Comparison of ENCODE assay signal across 21 cellular contexts in genomic region chr14:105069554-105069886, GRCh38. TPM values are rescaled to one million over a fixed set of nuclear protein-coding genes. Genes with fewer than 3 reads are reported as not detected.
A peak's percentile ranks its signal among the peaks of the same experiment; 100 is the strongest.
DNase-seq lines count a peak whose midpoint lies in the region; ATAC-seq and TF ChIP-seq lines count a peak whose summit lies in the region.
"Had no signal": no experiment of that assay in that cellular context is flagged by ENCODE, and none has a peak within 500 bp of the region (broad histone marks: within the 10 kb centered on the region; RNA-seq: fewer than 3 reads in every experiment).

No MANE protein-coding gene starts in this region.

- H3K4me1 ChIP-seq in BLaER1 = peaks cover 97% of the 10 kb centered on the region
- peaks cover 36% of the 10 kb centered on the region for H3K4me1 ChIP-seq in lower lobe of right lung
- peaks cover 11% of the 10 kb centered on the region for H3K4me1 ChIP-seq in GM23248 (ENCODE audit: insufficient read depth)
- H3K4me1 ChIP-seq: BE2C had no signal

- ATAC-seq in CD4-positive, alpha-beta T cell (ENCODE audit: poor library complexity) = no peak
- ATAC-seq in T-helper 17 cell = no peak
- ATAC-seq in lower lobe of right lung = no peak
- ATAC-seq in HG03196 (IDR thresholded peaks at IDR 0.05; ENCODE audit: unreplicated experiment) = no peak
- ATAC-seq: gastroesophageal sphincter, GM23338, SK-N-SH treated with all-trans-retinoic acid at 6 μM for 48 hours had no signal

- H3K27me3 ChIP-seq in BLaER1 = no peaks in the 10 kb centered on the region
- H3K27me3 ChIP-seq in CD4-positive, alpha-beta T cell (ENCODE audit: control insufficient read depth, insufficient read depth, low read length) = no peaks in the 10 kb centered on the region
- H3K27me3 ChIP-seq in lower lobe of right lung (ENCODE audit: low read depth) = no peaks in the 10 kb centered on the region
- H3K27me3 ChIP-seq in GM23248 (replicated peaks; ENCODE audit: insufficient read depth) = no peaks in the 10 kb centered on the region; the same call in 1 of the 2 replicates
- H3K27me3 ChIP-seq: BE2C, right atrium auricular region, thyroid gland had no signal

- H3K4me2 ChIP-seq in BLaER1 (peak overlapping the region; percentile 95), GM23248 (ENCODE audit: unreplicated experiment) (no peak overlapping the region)
- H3K4me2 ChIP-seq: GM23338 had no signal

- peak overlapping the region; percentile 48 for H3K4me3 Mint-ChIP-seq in CD4-positive, alpha-beta T cell
- peak overlapping the region; percentile 53 for H3K4me3 Mint-ChIP-seq in T-helper 17 cell
- H3K4me3 Mint-ChIP-seq: GM23338, nephron progenitor cell had no signal

- intact Hi-C loops in CD4-positive, alpha-beta T cell (cut with DNase I, micrococcal nuclease) = loop anchor here in 1 of 2 experiments (5.0 kb wide), 1 partner anchor 423 kb away; the partner anchor contains the start of gene TEDC1
- intact Hi-C loops in lower lobe of right lung (cut with DNase I) = no loop called here

- no peaks in the 10 kb centered on the region for H3K36me3 ChIP-seq in BLaER1
- no peaks in the 10 kb centered on the region for H3K36me3 ChIP-seq in lower lobe of right lung
- no peaks in the 10 kb centered on the region for H3K36me3 ChIP-seq in GM23248 (ENCODE audit: low read depth)
- H3K36me3 ChIP-seq: BE2C, gastroesophageal sphincter, right atrium auricular region, thyroid gland had no signal

- CTCF ChIA-PET in CD4-positive, alpha-beta T cell (lab: Charles Lee) = interaction anchor here (1.8 kb wide), 1 partner anchor 17 kb away, joined by 9 read pairs; no protein-coding TSS in a partner anchor

- H3K4me1 Mint-ChIP-seq in CD4-positive, alpha-beta T cell (ENCODE audit: low read depth) = peaks cover 52% of the 10 kb centered on the region
- H3K4me1 Mint-ChIP-seq in T-helper 17 cell = peaks cover 40% of the 10 kb centered on the region

- in situ Hi-C loops in GM23248 (cut with MboI) = no loop called here

- POLR2A ChIA-PET in CD4-positive, alpha-beta T cell (lab: Charles Lee) = no interaction called here

- H3K9me2 ChIP-seq in GM23248 (ENCODE audit: insufficient read depth) = no peaks in the 10 kb centered on the region

- H3K27ac ChIP-seq in BLaER1 (peak overlapping the region; percentile 60; the same call in 1 of the 2 replicates), lower lobe of right lung (peak overlapping the region; percentile 58), GM23248 (no peak overlapping the region)
- H3K27ac ChIP-seq in CD4-positive, alpha-beta T cell (ENCODE audit: low read depth, low read length) = peak overlapping the region; percentile 22
- H3K27ac ChIP-seq: epithelial cell of prostate had no signal

- H3F3A ChIP-seq in GM23248 (ENCODE audit: insufficient read depth) = no peaks in the 10 kb centered on the region

- WGBS in GM23248 (ENCODE audit: low coverage in 1 of 2, low lambda C conversion rate in 2 of 2, missing lambda C conversion rate in 2 of 2), 2 experiments = 87 to 89% methylated on average over 9 to 10 of the region's 10 CpGs

- no peak overlapping the region for H2AFZ ChIP-seq in GM23248
- H2AFZ ChIP-seq: GM23338 had no signal

- H3K4me3 ChIP-seq in BLaER1 (no peak overlapping the region), lower lobe of right lung (no peak overlapping the region), GM23248 (no peak overlapping the region)
- H3K4me3 ChIP-seq: coronary artery, gastroesophageal sphincter, GM23338, right atrium auricular region, thyroid gland had no signal

- H3K9ac ChIP-seq in BLaER1 = peak overlapping the region; percentile 38; the same call in 1 of the 2 replicates
- no peak overlapping the region for H3K9ac ChIP-seq in GM23248

- DNase-seq in CD4-positive, alpha-beta T cell = no peak
- no peak for DNase-seq in T-helper 17 cell
- DNase-seq in lower lobe of right lung = no peak
- no peak for DNase-seq in GM19238 (ENCODE audit: insufficient read length, low spot score)
- no peak for DNase-seq in GM23248
- DNase-seq in NCI-H1694 treated with DMSO at 0.1 percent for 48 hours (lab: John Stamatoyannopoulos, UW) = no peak
- DNase-seq: BE2C, DMS53, NCI-H187, NCI-H524 treated with DMSO at 0.1 percent for 48 hours, nephron progenitor cell, thyroid gland had no signal

- no peak for TF ChIP-seq CTCF in CD4-positive, alpha-beta T cell (IDR thresholded peaks at IDR 0.05)
- TF ChIP-seq CTCF in lower lobe of right lung (IDR thresholded peaks at IDR 0.05) = no peak

- H3K79me2 ChIP-seq in GM23248 (ENCODE audit: insufficient read depth) = no peaks in the 10 kb centered on the region

- H3K27me3 Mint-ChIP-seq in CD4-positive, alpha-beta T cell = no peaks in the 10 kb centered on the region
- no peaks in the 10 kb centered on the region for H3K27me3 Mint-ChIP-seq in T-helper 17 cell

- H4K20me1 ChIP-seq in BLaER1 (no peaks in the 10 kb centered on the region), GM23248 (ENCODE audit: insufficient read depth) (no peaks in the 10 kb centered on the region)

- H3K27ac Mint-ChIP-seq in CD4-positive, alpha-beta T cell = peak overlapping the region; percentile 91
- H3K27ac Mint-ChIP-seq in T-helper 17 cell = peak overlapping the region; percentile 99
- H3K27ac Mint-ChIP-seq: GM23338, nephron progenitor cell had no signal

- H3K36me3 Mint-ChIP-seq in CD4-positive, alpha-beta T cell (ENCODE audit: low read depth) = peaks cover 6% of the 10 kb centered on the region
- H3K36me3 Mint-ChIP-seq in T-helper 17 cell (ENCODE audit: low read depth) = no peaks in the 10 kb centered on the region

- no peaks in the 10 kb centered on the region for H3K9me3 Mint-ChIP-seq in CD4-positive, alpha-beta T cell
- H3K9me3 Mint-ChIP-seq: GM23338, nephron progenitor cell had no signal

- H3K9me3 ChIP-seq in BLaER1 = no peaks in the 10 kb centered on the region
- H3K9me3 ChIP-seq in CD4-positive, alpha-beta T cell (ENCODE audit: control insufficient read depth, low read length) = no peaks in the 10 kb centered on the region
- H3K9me3 ChIP-seq in T-helper 17 cell (ENCODE audit: control insufficient read depth, low read length, poor library complexity, severe bottlenecking) = no peaks in the 10 kb centered on the region
- no peaks in the 10 kb centered on the region for H3K9me3 ChIP-seq in lower lobe of right lung
- H3K9me3 ChIP-seq in GM23248 (ENCODE audit: low read depth) = no peaks in the 10 kb centered on the region
- H3K9me3 ChIP-seq: BE2C, gastroesophageal sphincter, right atrium auricular region, thyroid gland had no signal

RNA-seq across cellular contexts. Expression of gene GPR132, which starts 4.3 kb away (rescaled TPM):
- 10 to 100 TPM; 64.4 to 66.7 TPM for total RNA-seq in CD4-positive, alpha-beta T cell
- total RNA-seq in T-helper 17 cell (10 to 100 TPM; 43.4 to 47.1 TPM), lower lobe of right lung (7.2 TPM)
- total RNA-seq in GM23248 (2014; rRNA removed; shearing (Covaris generic)) = not detected in 2 replicates
- polyA plus RNA-seq in GM23248 (2016; fragmentation: Nextera tagmentation; extraction: Ambion mirVana) = not detected in 2 replicates
- total RNA-seq: HT-29 had no signal
- polyA plus RNA-seq: GM23338 had no signal

RNA-seq across cellular contexts. Expression of gene CDCA4, which starts 48.6 kb away (rescaled TPM):
- total RNA-seq in CD4-positive, alpha-beta T cell = 10 to 100 TPM; 17.7 to 18.8 TPM
- total RNA-seq in T-helper 17 cell = 10 to 100 TPM; 16.1 to 18.4 TPM
- total RNA-seq in lower lobe of right lung = 6.9 TPM
- 25.5 and 27.5 TPM in 2 replicates for total RNA-seq in GM23248 (2014; rRNA removed; shearing (Covaris generic))
- polyA plus RNA-seq in GM23248 (2016; fragmentation: Nextera tagmentation; extraction: Ambion mirVana) = 24.0 and 26.8 TPM in 2 replicates
